Comparison of ENCODE assay signal across 8 cellular contexts in the genomic region with DNA sequence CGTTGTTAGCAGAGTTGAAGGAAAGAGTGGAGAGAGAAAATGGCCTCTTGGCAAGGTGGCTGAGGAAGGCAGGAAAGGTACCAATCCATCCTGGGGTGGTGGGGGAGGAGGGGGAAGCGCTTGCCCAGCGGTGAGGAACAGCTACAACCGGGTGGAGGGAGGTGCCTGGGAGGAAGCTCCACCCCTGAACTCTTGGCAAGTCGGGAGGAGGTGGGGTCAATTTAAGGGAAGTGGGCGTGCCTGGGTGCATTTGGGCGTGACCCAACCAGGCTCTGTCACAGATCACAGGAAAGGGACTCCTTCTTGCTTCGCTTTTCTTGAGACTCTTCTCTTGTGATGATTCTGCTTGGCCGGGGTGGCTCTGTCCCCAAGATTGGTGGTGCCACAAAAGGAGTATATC. TPM values are rescaled to one million over a fixed set of nuclear protein-coding genes. Genes with fewer than 3 reads are reported as not detected.
DNase-seq lines count a peak whose midpoint lies in the region; ATAC-seq and TF ChIP-seq lines count a peak whose summit lies in the region.

No MANE protein-coding gene starts in this region.

- H3K27me3 ChIP-seq in left ventricle myocardium inferior (ENCODE audit: low read depth) (no peaks in the 10 kb centered on the region), dorsolateral prefrontal cortex (peaks cover 0 to 49% (median 4%) of the 10 kb centered on the region in 45 donors)

- TF ChIP-seq CTCF in GM20000 (IDR thresholded peaks at IDR 0.05; ENCODE audit: extremely low read depth, missing control alignments) (no peak), left ventricle myocardium inferior (IDR thresholded peaks at IDR 0.05; ENCODE audit: borderline replicate concordance) (no peak), dorsolateral prefrontal cortex (IDR thresholded peaks at IDR 0.05 in 54 of 56, conservative IDR thresholded peaks at IDR 0.05 in 2 of 56; ENCODE audit: low read depth in 1 of 56, partially characterized antibody in 56 of 56) (no peak)

- H3K36me3 ChIP-seq in left ventricle myocardium inferior: peaks cover 41% of the 10 kb centered on the region

- peaks cover 14% of the 10 kb centered on the region for H3K4me1 ChIP-seq in left ventricle myocardium inferior

- H3K4me3 ChIP-seq in left ventricle myocardium inferior (no peak overlapping the region), dorsolateral prefrontal cortex (no peak overlapping the region)

- peak; percentile 96 for ATAC-seq in HG03520 (IDR thresholded peaks at IDR 0.05; ENCODE audit: unreplicated experiment)

- peak; percentile 79 for DNase-seq in Caki2 (ENCODE audit: low read depth)
- DNase-seq in GM20000 (ENCODE audit: low spot score): peak; percentile 87
- DNase-seq in SKM-1 treated with dmso at 0.1 percent for 144 hours (lab: John Stamatoyannopoulos, UW; ENCODE audit: unreplicated experiment): peak; percentile 72
- DNase-seq in activated naive CD4-positive, alpha-beta T cell treated with anti-CD3 and anti-CD28 coated beads, Interleukin-2, amount 50 U/mL, for 16 hours: peak; percentile 76
- DNase-seq in left ventricle myocardium inferior: peak; percentile 78
- peak; percentile 55 to 57 for DNase-seq in stimulated activated CD4-positive, alpha-beta T cell treated with anti-CD3 and anti-CD28 coated beads, Interleukin-1b, Interleukin-23, amount 100 ng/mL, for 4 hours (ENCODE audit: low read depth in 2 of 2)
- no peak for DNase-seq in dorsolateral prefrontal cortex

- H3K9me3 ChIP-seq in left ventricle myocardium inferior (replicated peaks): no peaks in the 10 kb centered on the region

- peak overlapping the region; percentile 48 for H3K27ac ChIP-seq in left ventricle myocardium inferior (replicated peaks)
- no peak overlapping the region for H3K27ac ChIP-seq in dorsolateral prefrontal cortex

- intact Hi-C loops in left ventricle myocardium inferior (cut with micrococcal nuclease): loop anchor here (10.0 kb wide), 1 partner anchor 99 kb away; no protein-coding TSS in a partner anchor
- intact Hi-C loops in dorsolateral prefrontal cortex (cut with DNase I): no loop called here

- in situ Hi-C loops in Caki2 (cut with HindIII; ENCODE audit: low pct_unique_long_range_greater_than_20kb, low sequenced_read_pairs): no loop called here

RNA-seq across cellular contexts. Expression of gene BCORL1, which starts 41.7 kb away (rescaled TPM):
- total RNA-seq in Caki2 (2014; rRNA removed; shearing (Covaris generic); ENCODE audit: low replicate concordance): 0.06 and 0.44 TPM in 2 replicates
- total RNA-seq in left ventricle myocardium inferior (8.2 TPM), dorsolateral prefrontal cortex (10 to 100 TPM in 118 of 120 experiments, 1 to 10 TPM in 2; 8.6 to 20.7 (median 13.9) TPM)

Comparison
In these comparisons a context has a peak if more than half of its experiments do, and no peak if none do; other contexts are left out.
1. DNase-seq: peak in Caki2 (single experiment), GM20000 (single experiment), SKM-1 treated with dmso at 0.1 percent for 144 hours (single experiment), activated naive CD4-positive, alpha-beta T cell treated with anti-CD3 and anti-CD28 coated beads, Interleukin-2, amount 50 U/mL, for 16 hours (single experiment), left ventricle myocardium inferior (single experiment) and stimulated activated CD4-positive, alpha-beta T cell treated with anti-CD3 and anti-CD28 coated beads, Interleukin-1b, Interleukin-23, amount 100 ng/mL, for 4 hours (2 of 2); none in dorsolateral prefrontal cortex (0 of 10).